ENCODE assay signal across 21 cellular contexts in genomic region chr2:29731948-29732347, GRCh38.
DNase-seq lines count a peak whose midpoint lies in the region; ATAC-seq and TF ChIP-seq lines count a peak whose summit lies in the region.
"Had no signal": no experiment of that assay in that cellular context is flagged by ENCODE, and none has a peak within 500 bp of the region (broad histone marks: within the 10 kb centered on the region; RNA-seq: fewer than 3 reads in every experiment).

No MANE protein-coding gene starts in this region.

- H3K36me3 Mint-ChIP-seq in activated CD4-positive, alpha-beta T cell treated with anti-CD3 and anti-CD28 coated beads, Interleukin-2, amount 10 ng/mL, durations not matched to agents 24 days and 14 days (ENCODE audit: low read depth) = no peaks in the 10 kb centered on the region
- H3K36me3 Mint-ChIP-seq: CD4-positive, CD25-positive, alpha-beta regulatory T cell had no signal

- H3K4me2 ChIP-seq in SK-N-SH (no peak overlapping the region), PC-3 (ENCODE audit: low read length) (no peak overlapping the region)
- H3K4me2 ChIP-seq: A549, BLaER1 had no signal

- no peak for TF ChIP-seq RAD21 in SK-N-SH (IDR thresholded peaks at IDR 0.05; ENCODE audit: low read length)

- no peak overlapping the region for H3K27ac Mint-ChIP-seq in activated CD4-positive, alpha-beta T cell treated with anti-CD3 and anti-CD28 coated beads, Interleukin-2, amount 10 ng/mL, durations not matched to agents 24 days and 14 days
- H3K27ac Mint-ChIP-seq: B cell; CD4-positive, CD25-positive, alpha-beta regulatory T cell; CD8-positive, alpha-beta memory T cell had no signal

- H3F3A ChIP-seq in SK-N-SH (replicated peaks; ENCODE audit: insufficient read depth) = no peaks in the 10 kb centered on the region
- H3F3A ChIP-seq in PC-3 (ENCODE audit: low read length, unreplicated experiment) = no peaks in the 10 kb centered on the region

- no peak overlapping the region for H3K4me3 Mint-ChIP-seq in activated CD4-positive, alpha-beta T cell treated with anti-CD3 and anti-CD28 coated beads, Interleukin-2, amount 10 ng/mL, durations not matched to agents 24 days and 14 days
- H3K4me3 Mint-ChIP-seq: B cell; CD4-positive, CD25-positive, alpha-beta regulatory T cell; CD8-positive, alpha-beta memory T cell had no signal

- no peaks in the 10 kb centered on the region for H3K9me3 ChIP-seq in SK-N-SH
- H3K9me3 ChIP-seq in PC-3 (ENCODE audit: low read length) = no peaks in the 10 kb centered on the region
- H3K9me3 ChIP-seq in A673 (ENCODE audit: low read depth, low read length, poor library complexity, severe bottlenecking) = no peaks in the 10 kb centered on the region
- H3K9me3 ChIP-seq: A549, BLaER1 had no signal

- H3K27me3 ChIP-seq in SK-N-SH (ENCODE audit: insufficient read depth) = no peaks in the 10 kb centered on the region
- no peaks in the 10 kb centered on the region for H3K27me3 ChIP-seq in PC-3 (ENCODE audit: low read length)
- no peaks in the 10 kb centered on the region for H3K27me3 ChIP-seq in A673 (replicated peaks; ENCODE audit: insufficient read depth, low read depth, low read length, poor library complexity)
- H3K27me3 ChIP-seq: BLaER1 had no signal

- no peak overlapping the region for H3K9ac ChIP-seq in SK-N-SH
- no peak overlapping the region for H3K9ac ChIP-seq in PC-3 (ENCODE audit: low read length)
- H3K9ac ChIP-seq: BLaER1, GM23248 had no signal

- POLR2A ChIA-PET in SK-N-SH (lab: Yijun Ruan, JAX) (no interaction called here), PC-3 (lab: Charles Lee; ENCODE audit: unreplicated experiment) (no interaction called here), A673 (lab: Charles Lee; ENCODE audit: low non-redundant PET) (no interaction called here)

- intact Hi-C loops in PC-3 (cut with micrococcal nuclease) (no loop called here), A673 (cut with micrococcal nuclease; ENCODE audit: unreplicated experiment) (no loop called here)
- intact Hi-C loops in activated CD4-positive, alpha-beta T cell treated with anti-CD3 and anti-CD28 coated beads, Interleukin-2, amount 10 ng/mL, durations not matched to agents 24 days and 14 days (cut with micrococcal nuclease) = no loop called here

- H2AFZ ChIP-seq in SK-N-SH (ENCODE audit: low read depth) (no peak overlapping the region), PC-3 (ENCODE audit: low read length) (no peak overlapping the region)
- H2AFZ ChIP-seq: GM23248 had no signal

- CTCF ChIA-PET in SK-N-SH (lab: Yijun Ruan, JAX) (interaction anchor here (1.9 kb wide), 1 partner anchor 8 kb away, joined by 5 read pairs; no protein-coding TSS in a partner anchor), PC-3 (lab: Charles Lee) (no interaction called here), A673 (lab: Charles Lee) (no interaction called here)

- no peaks in the 10 kb centered on the region for H3K4me1 Mint-ChIP-seq in activated CD4-positive, alpha-beta T cell treated with anti-CD3 and anti-CD28 coated beads, Interleukin-2, amount 10 ng/mL, durations not matched to agents 24 days and 14 days
- H3K4me1 Mint-ChIP-seq: B cell had no signal

- 21% methylated on average over 2 of the region's 2 CpGs for WGBS in SK-N-SH (ENCODE audit: low lambda C conversion rate)

- peaks cover 2% of the 10 kb centered on the region for H3K27me3 Mint-ChIP-seq in activated CD4-positive, alpha-beta T cell treated with anti-CD3 and anti-CD28 coated beads, Interleukin-2, amount 10 ng/mL, durations not matched to agents 24 days and 14 days

- TF ChIP-seq EP300 in SK-N-SH (IDR thresholded peaks at IDR 0.05; ENCODE audit: borderline replicate concordance in 1 of 2, low read depth in 1 of 2, low read length in 1 of 2) = no peak

- BruUV-seq in PC-3 (replicated peaks; lab: Mats Ljungman, UMichigan) (no TSS peak), A673 (replicated peaks; lab: Mats Ljungman, UMichigan) (no TSS peak)

- H3K79me2 ChIP-seq in SK-N-SH (ENCODE audit: insufficient read depth) (no peaks in the 10 kb centered on the region), PC-3 (ENCODE audit: low read length) (no peaks in the 10 kb centered on the region)

- H3K4me1 ChIP-seq in SK-N-SH (ENCODE audit: control insufficient read depth in 1 of 2, insufficient read depth in 2 of 2, low read depth in 1 of 2, low read length in 1 of 2) (peaks cover 0 to 43% of the 10 kb centered on the region in 2 experiments; a peak in 1 of 4 replicates), PC-3 (ENCODE audit: insufficient read depth, low read length) (peaks cover 9% of the 10 kb centered on the region), A673 (ENCODE audit: insufficient read depth, low read length, poor library complexity, severe bottlenecking) (peaks cover 10% of the 10 kb centered on the region)
- H3K4me1 ChIP-seq: A549, BLaER1 had no signal

- H3K27ac ChIP-seq in SK-N-SH (ENCODE audit: low read depth in 2 of 2, low read length in 1 of 2) = no peak overlapping the region; a peak in 1 of 4 replicates
- H3K27ac ChIP-seq in PC-3 (ENCODE audit: low read length) = no peak overlapping the region
- no peak overlapping the region for H3K27ac ChIP-seq in A673 (ENCODE audit: low read depth, low read length, poor library complexity, severe bottlenecking)
- H3K27ac ChIP-seq: 22Rv1, A549, BLaER1, C4-2B, GM23248 had no signal

- H3K4me3 ChIP-seq in SK-N-SH (ENCODE audit: low read depth in 2 of 2, low read length in 1 of 2) = no peak overlapping the region
- no peak overlapping the region for H3K4me3 ChIP-seq in PC-3 (ENCODE audit: low read length)
- no peak overlapping the region for H3K4me3 ChIP-seq in A673 (ENCODE audit: low read depth, low read length, poor library complexity, severe bottlenecking)
- H3K4me3 ChIP-seq: A549, BLaER1, GM23248 had no signal

- DNase-seq in SK-N-SH = no peak
- peak; percentile 51 for DNase-seq in PC-3
- peak; percentile 42 for DNase-seq in kidney tubule cell (ENCODE audit: low spot score)
- DNase-seq in DMS53 (lab: John Stamatoyannopoulos, UW) = no peak
- no peak for DNase-seq in A673 (ENCODE audit: low spot score)
- no peak for DNase-seq in GM10266 (ENCODE audit: extremely low spot score)
- DNase-seq in activated CD4-positive, alpha-beta T cell treated with anti-CD3 and anti-CD28 coated beads, Interleukin-2, amount 10 ng/mL, durations not matched to agents 24 days and 14 days = no peak
- DNase-seq: CD4-positive, CD25-positive, alpha-beta regulatory T cell; CD8-positive, alpha-beta memory T cell; DMS 273 treated with DMSO at 0.1 percent for 48 hours; DMS79 treated with DMSO at 0.1 percent for 48 hours; GF-D8; GM23248; H7 had no signal

- TF ChIP-seq CTCF in SK-N-SH (IDR thresholded peaks at IDR 0.05) = no peak
- TF ChIP-seq CTCF in PC-3 (conservative IDR thresholded peaks at IDR 0.05; ENCODE audit: low read depth, low read length) = no peak
- TF ChIP-seq CTCF in A673 (conservative IDR thresholded peaks at IDR 0.05; ENCODE audit: low read depth, low read length) = no peak
- TF ChIP-seq CTCF in GM10266 (IDR thresholded peaks at IDR 0.05; ENCODE audit: control insufficient read depth, insufficient read depth, low read depth, missing control alignments) = no peak

- ATAC-seq in SK-N-SH treated with all-trans-retinoic acid at 6 μM for 48 hours (no peak), PC-3 (peak; percentile 74)
- ATAC-seq: A549, HCT116 had no signal

- H3K36me3 ChIP-seq in SK-N-SH (replicated peaks in 1 of 2; ENCODE audit: control insufficient read depth in 1 of 2, insufficient read depth in 2 of 2, low read length in 1 of 2) (no peaks in the 10 kb centered on the region), PC-3 (ENCODE audit: low read depth, low read length) (no peaks in the 10 kb centered on the region), A673 (ENCODE audit: insufficient read depth, low read length, poor library complexity, severe bottlenecking) (no peaks in the 10 kb centered on the region)
- H3K36me3 ChIP-seq: BLaER1 had no signal

- H4K20me1 ChIP-seq in SK-N-SH (ENCODE audit: insufficient read depth) (no peaks in the 10 kb centered on the region), PC-3 (ENCODE audit: low read length) (no peaks in the 10 kb centered on the region)
- H4K20me1 ChIP-seq: BLaER1 had no signal

- no peaks in the 10 kb centered on the region for H3K9me3 Mint-ChIP-seq in activated CD4-positive, alpha-beta T cell treated with anti-CD3 and anti-CD28 coated beads, Interleukin-2, amount 10 ng/mL, durations not matched to agents 24 days and 14 days
- H3K9me3 Mint-ChIP-seq: CD8-positive, alpha-beta memory T cell had no signal

- no peaks in the 10 kb centered on the region for H3K9me2 ChIP-seq in SK-N-SH
- H3K9me2 ChIP-seq in PC-3 (replicated peaks; ENCODE audit: low read length) = no peaks in the 10 kb centered on the region

TF ChIP-seq in SK-N-SH treated with all-trans-retinoic acid at 6 μM for 48 hours, 23 proteins besides CTCF, POLR2A, EP300 and RAD21 (continues in another document):
- no peak for TF ChIP-seq PATZ1 (CRISPR knock-in tag; IDR thresholded peaks at IDR 0.05; ENCODE audit: borderline replicate concordance)

TF ChIP-seq in SK-N-SH, 30 proteins besides CTCF, POLR2A, EP300 and RAD21 (continues in another document):
- no peak for TF ChIP-seq RFX5 (IDR thresholded peaks at IDR 0.05; ENCODE audit: low read length)
- no peak for TF ChIP-seq EZH2phosphoT487 (IDR thresholded peaks at IDR 0.05; ENCODE audit: borderline replicate concordance, low read depth)
- no peak for TF ChIP-seq IRF3 (IDR thresholded peaks at IDR 0.05; ENCODE audit: low read depth, low read length)
- TF ChIP-seq FOXJ3 (CRISPR knock-in tag; IDR thresholded peaks at IDR 0.05) = no peak
- TF ChIP-seq POLR2AphosphoS5 (IDR thresholded peaks at IDR 0.05; ENCODE audit: low read depth, low read length) = no peak
- TF ChIP-seq YY1 (IDR thresholded peaks at IDR 0.05; ENCODE audit: low read depth) = no peak
- no peak for TF ChIP-seq TEAD4 (IDR thresholded peaks at IDR 0.05; ENCODE audit: borderline replicate concordance, insufficient read depth)
- TF ChIP-seq GABPA (IDR thresholded peaks at IDR 0.05; ENCODE audit: low read depth) = no peak
- no peak for TF ChIP-seq TAF1 (IDR thresholded peaks at IDR 0.05; ENCODE audit: borderline replicate concordance, low read depth, low read length)
- no peak for TF ChIP-seq GATA2 (CRISPR knock-in tag; IDR thresholded peaks at IDR 0.05)
- no peak for TF ChIP-seq MAX (IDR thresholded peaks at IDR 0.05; ENCODE audit: low read depth)

Comparison
In these comparisons a context has a peak if more than half of its experiments do, and no peak if none do; other contexts are left out.
1. DNase-seq: peak in PC-3 (single experiment) and kidney tubule cell (single experiment); none in SK-N-SH (single experiment), DMS53 (single experiment), A673 (single experiment), GM10266 (single experiment) and activated CD4-positive, alpha-beta T cell treated with anti-CD3 and anti-CD28 coated beads, Interleukin-2, amount 10 ng/mL, durations not matched to agents 24 days and 14 days (single experiment).